In the genomic region with DNA sequence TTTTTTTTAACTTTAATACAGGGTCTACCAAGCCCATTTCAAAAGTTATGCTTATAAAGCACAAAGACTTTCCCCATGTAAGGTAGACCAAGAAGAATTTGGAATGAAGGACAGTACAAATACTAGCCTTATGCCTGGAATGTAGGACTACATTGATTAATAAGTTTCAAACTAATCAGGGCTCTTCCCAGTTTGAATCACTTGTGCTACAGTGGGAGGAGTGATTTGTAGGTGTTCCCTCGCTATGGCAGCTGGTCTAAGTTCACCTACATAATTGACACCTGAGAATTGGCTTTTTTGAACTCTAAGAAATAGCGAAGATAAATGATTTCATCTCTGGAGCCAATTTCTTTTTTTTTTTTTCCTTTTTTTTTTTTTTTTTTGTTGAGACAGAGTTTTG, we compare ENCODE assay signal across 32 cellular contexts.
"Had no signal": no experiment of that assay in that cellular context is flagged by ENCODE, and none has a peak within 500 bp of the region (broad histone marks: within the 10 kb centered on the region; RNA-seq: fewer than 3 reads in every experiment).

No MANE protein-coding gene starts in this region.

- DNase-seq: activated CD4-positive, alpha-beta memory T cell treated with anti-CD3 and anti-CD28 coated beads, Interleukin-2, amount 10 ng/mL, durations not matched to agents 7 days and 5 days; activated CD4-positive, alpha-beta T cell treated with anti-CD3 and anti-CD28 coated beads, Interleukin-2, amount 10 ng/mL, durations not matched to agents 24 days and 14 days; activated CD4-positive, CD25-positive, alpha-beta regulatory T cell treated with anti-CD3 and anti-CD28 coated beads, Interleukin-2, amount 50 U/mL, for 72 hours; activated CD8-positive, alpha-beta memory T cell treated with anti-CD3 and anti-CD28 coated beads, Interleukin-2, amount 50 U/mL, for 48 hours; activated gamma-delta T cell; activated naive CD4-positive, alpha-beta T cell treated with anti-CD3 and anti-CD28 coated beads, Interleukin-2, amount 10 ng/mL, durations not matched to agents 7 days and 5 days; activated naive CD8-positive, alpha-beta T cell treated with anti-CD3 and anti-CD28 coated beads, Interleukin-2, amount 10 ng/mL, durations not matched to agents 7 days and 5 days; activated T-cell treated with anti-CD3 and anti-CD28 coated beads, Interleukin-2, amount 50 U/mL, for 24 hours; caudate nucleus; effector CD4-positive, alpha-beta T cell; foreskin keratinocyte; heart left ventricle; islet precursor cell; left ventricle myocardium superior; naive thymus-derived CD8-positive, alpha-beta T cell; nucleus accumbens; pancreas; retina; stimulated activated CD4-positive, alpha-beta T cell treated with anti-CD3 and anti-CD28 coated beads, Interleukin-1b, Interleukin-23, amount 100 ng/mL, for 48 hours; stimulated activated CD4-positive, alpha-beta T cell treated with anti-CD3 and anti-CD28 coated beads, Interleukin-4, amount 100 ng/mL, for 4 hours; stimulated activated CD8-positive, alpha-beta memory T cell treated with anti-CD3 and anti-CD28 coated beads, Interleukin-4, amount 100 ng/mL, for 48 hours; stimulated activated naive CD8-positive, alpha-beta T cell treated with anti-CD3 and anti-CD28 coated beads, Interleukin-15, amount 100 ng/mL, for 72 hours; substantia nigra; T-helper 17 cell; T1000; thyroid gland; upper lobe of right lung; WERI-Rb-1 had no signal

- H3K4me1 ChIP-seq: ascending aorta, foreskin keratinocyte, upper lobe of right lung had no signal

- H3K36me3 ChIP-seq: ascending aorta, esophagus muscularis mucosa, heart left ventricle, pancreas, prostate gland, thyroid gland, upper lobe of right lung, WERI-Rb-1 had no signal

- H3K4me3 ChIP-seq: ascending aorta, esophagus muscularis mucosa, heart left ventricle, pancreas, prostate gland, smooth muscle cell, thyroid gland, upper lobe of right lung had no signal

- H3K9me3 ChIP-seq: pancreas, prostate gland, thyroid gland, upper lobe of right lung had no signal

- H3K27ac ChIP-seq: ascending aorta, esophagus muscularis mucosa, foreskin keratinocyte, heart left ventricle, pancreas, prostate gland, thyroid gland, upper lobe of right lung, WERI-Rb-1 had no signal

- H3K27me3 ChIP-seq: ascending aorta, esophagus muscularis mucosa, heart left ventricle, pancreas, thyroid gland, upper lobe of right lung had no signal

- H3K4me2 ChIP-seq: smooth muscle cell had no signal
